ENCODE assay signal across 19 cellular contexts in the genomic region with DNA sequence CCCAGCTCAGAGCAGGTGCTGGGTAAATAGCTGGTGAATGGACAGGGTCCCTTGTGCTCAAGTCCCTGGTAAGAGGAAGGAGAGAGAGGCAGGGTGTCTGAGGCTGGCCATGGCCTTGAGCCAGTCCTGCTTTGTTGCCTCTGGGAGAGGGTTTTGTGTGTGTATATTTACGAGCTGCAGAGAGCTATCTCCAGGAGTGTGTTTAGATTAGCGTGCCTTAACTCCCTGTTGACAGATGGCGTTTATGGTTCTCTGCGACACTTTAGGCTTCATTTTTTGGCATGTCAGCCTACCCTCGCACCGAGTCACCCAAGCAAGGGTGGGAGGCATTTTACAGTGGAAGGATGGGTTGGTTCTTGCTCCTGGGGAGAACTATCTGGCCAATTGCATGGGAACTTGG. TPM values are rescaled to one million over a fixed set of nuclear protein-coding genes. Genes with fewer than 3 reads are reported as not detected.
DNase-seq lines count a peak whose midpoint lies in the region; ATAC-seq and TF ChIP-seq lines count a peak whose summit lies in the region.
"Had no signal": no experiment of that assay in that cellular context is flagged by ENCODE, and none has a peak within 500 bp of the region (broad histone marks: within the 10 kb centered on the region; RNA-seq: fewer than 3 reads in every experiment).

No MANE protein-coding gene starts in this region.

- in situ Hi-C loops in gastrocnemius medialis (cut with MboI; ENCODE audit: low sequenced_read_pairs in 4 of 4), result no loop called here

- WGBS in endodermal cell (ENCODE audit: insufficient coverage in 1 of 2, insufficient read length in 1 of 2), 2 experiments, result 91 to 97% methylated on average over 6 of the region's 6 CpGs

- no peaks in the 10 kb centered on the region for H3K36me3 Mint-ChIP-seq in endodermal cell (ENCODE audit: low read depth)
- no peaks in the 10 kb centered on the region for H3K36me3 Mint-ChIP-seq in stimulated activated effector memory CD8-positive, alpha-beta T cell treated with anti-CD3 and anti-CD28 coated beads, Interleukin-12 subunit alpha, Interleukin-12 subunit beta, amount 100 ng/mL, for 72 hours
- H3K36me3 Mint-ChIP-seq: activated naive CD4-positive, alpha-beta T cell treated with anti-CD3 and anti-CD28 coated beads, Interleukin-2, amount 50 U/mL, for 72 hours; CD8-positive, alpha-beta memory T cell; naive thymus-derived CD4-positive, alpha-beta T cell had no signal

- no peak overlapping the region for H3K9ac ChIP-seq in endodermal cell (ENCODE audit: extremely low read depth, low read length, poor library complexity, severe bottlenecking)

- peaks cover 6% of the 10 kb centered on the region for H3K4me1 Mint-ChIP-seq in endodermal cell
- no peaks in the 10 kb centered on the region for H3K4me1 Mint-ChIP-seq in stimulated activated effector memory CD8-positive, alpha-beta T cell treated with anti-CD3 and anti-CD28 coated beads, Interleukin-12 subunit alpha, Interleukin-12 subunit beta, amount 100 ng/mL, for 72 hours
- H3K4me1 Mint-ChIP-seq: CD8-positive, alpha-beta memory T cell; naive thymus-derived CD4-positive, alpha-beta T cell had no signal

- H3K4me3 ChIP-seq in endodermal cell (ENCODE audit: low read length) (no peak overlapping the region), gastrocnemius medialis (no peak overlapping the region), MG63 (no peak overlapping the region)
- H3K4me3 ChIP-seq: breast epithelium, psoas muscle, suprapubic skin had no signal

- H3K4me3 Mint-ChIP-seq in endodermal cell, result no peak overlapping the region
- no peak overlapping the region for H3K4me3 Mint-ChIP-seq in stimulated activated effector memory CD8-positive, alpha-beta T cell treated with anti-CD3 and anti-CD28 coated beads, Interleukin-12 subunit alpha, Interleukin-12 subunit beta, amount 100 ng/mL, for 72 hours
- H3K4me3 Mint-ChIP-seq: CD8-positive, alpha-beta memory T cell; naive thymus-derived CD4-positive, alpha-beta T cell had no signal

- H3K9me3 ChIP-seq in endodermal cell (ENCODE audit: control insufficient read depth, low read length) (no peaks in the 10 kb centered on the region), gastrocnemius medialis (no peaks in the 10 kb centered on the region), MG63 (no peaks in the 10 kb centered on the region)
- H3K9me3 ChIP-seq: breast epithelium, psoas muscle, suprapubic skin had no signal

- ATAC-seq in gastrocnemius medialis, result no peak
- no peak for ATAC-seq in stimulated activated effector memory CD8-positive, alpha-beta T cell treated with anti-CD3 and anti-CD28 coated beads, Interleukin-12 subunit alpha, Interleukin-12 subunit beta, amount 100 ng/mL, for 72 hours
- ATAC-seq: activated naive CD4-positive, alpha-beta T cell treated with anti-CD3 and anti-CD28 coated beads, Interleukin-2, amount 50 U/mL, for 72 hours; naive thymus-derived CD4-positive, alpha-beta T cell had no signal

- no peaks in the 10 kb centered on the region for H3K36me3 ChIP-seq in endodermal cell (ENCODE audit: control insufficient read depth, insufficient read depth, low read length)
- no peaks in the 10 kb centered on the region for H3K36me3 ChIP-seq in gastrocnemius medialis
- no peaks in the 10 kb centered on the region for H3K36me3 ChIP-seq in MG63
- H3K36me3 ChIP-seq: breast epithelium, suprapubic skin had no signal

- no peaks in the 10 kb centered on the region for H3K9me3 Mint-ChIP-seq in endodermal cell
- no peaks in the 10 kb centered on the region for H3K9me3 Mint-ChIP-seq in stimulated activated effector memory CD8-positive, alpha-beta T cell treated with anti-CD3 and anti-CD28 coated beads, Interleukin-12 subunit alpha, Interleukin-12 subunit beta, amount 100 ng/mL, for 72 hours
- H3K9me3 Mint-ChIP-seq: activated naive CD4-positive, alpha-beta T cell treated with anti-CD3 and anti-CD28 coated beads, Interleukin-2, amount 50 U/mL, for 72 hours; CD8-positive, alpha-beta memory T cell had no signal

- H3K27me3 ChIP-seq in endodermal cell (ENCODE audit: control insufficient read depth, insufficient read depth, low read length, poor library complexity, severe bottlenecking) (no peaks in the 10 kb centered on the region), gastrocnemius medialis (peaks cover 22 to 53% (median 51%) of the 10 kb centered on the region in 3 donors), MG63 (peaks cover 30% of the 10 kb centered on the region)

- H3K27me3 Mint-ChIP-seq in endodermal cell (ENCODE audit: insufficient read depth), result no peaks in the 10 kb centered on the region

- no peak for TF ChIP-seq POLR2A in gastrocnemius medialis (IDR thresholded peaks at IDR 0.05)

- no peak overlapping the region for H3K27ac Mint-ChIP-seq in endodermal cell
- H3K27ac Mint-ChIP-seq in stimulated activated effector memory CD8-positive, alpha-beta T cell treated with anti-CD3 and anti-CD28 coated beads, Interleukin-12 subunit alpha, Interleukin-12 subunit beta, amount 100 ng/mL, for 72 hours, result no peak overlapping the region
- H3K27ac Mint-ChIP-seq: activated naive CD4-positive, alpha-beta T cell treated with anti-CD3 and anti-CD28 coated beads, Interleukin-2, amount 50 U/mL, for 72 hours; naive thymus-derived CD4-positive, alpha-beta T cell had no signal

- H3K4me1 ChIP-seq in endodermal cell (ENCODE audit: control insufficient read depth, insufficient read depth, low read length), result no peaks in the 10 kb centered on the region
- H3K4me1 ChIP-seq in gastrocnemius medialis, result peaks cover under 1 to 3% of the 10 kb centered on the region in 2 donors
- H3K4me1 ChIP-seq: breast epithelium, psoas muscle had no signal

- peak; percentile 28 to 46 for DNase-seq in NCI-H2081 (lab: John Stamatoyannopoulos, UW)
- no peak for DNase-seq in NCI-H2081 treated with DMSO at 0.1 percent for 48 hours (lab: John Stamatoyannopoulos, UW)
- DNase-seq in NCI-H2171 (lab: John Stamatoyannopoulos, UW), result peak; percentile 87
- peak; percentile 27 for DNase-seq in endodermal cell
- no peak for DNase-seq in gastrocnemius medialis
- DNase-seq in AG08395 (ENCODE audit: low spot score), result no peak
- no peak for DNase-seq in MG63
- DNase-seq in stimulated activated effector memory CD8-positive, alpha-beta T cell treated with anti-CD3 and anti-CD28 coated beads, Interleukin-12 subunit alpha, Interleukin-12 subunit beta, amount 100 ng/mL, for 72 hours (ENCODE audit: low spot score in 2 of 2), result no peak
- DNase-seq: activated CD4-positive, alpha-beta T cell treated with anti-CD3 and anti-CD28 coated beads for 4 hours; activated T-cell treated with anti-CD3 and anti-CD28 coated beads, Interleukin-2, amount 50 U/mL, for 1 hour; CD8-positive, alpha-beta memory T cell; MM.1S; naive thymus-derived CD4-positive, alpha-beta T cell; T-helper 2 cell had no signal

- H3K27ac ChIP-seq in endodermal cell (ENCODE audit: low read depth, low read length) (no peak overlapping the region), gastrocnemius medialis (peak overlapping the region; percentile 31 to 62 (median 58))
- H3K27ac ChIP-seq: breast epithelium, psoas muscle, RWPE1, suprapubic skin had no signal

- intact Hi-C loops in gastrocnemius medialis (cut with DNase I; ENCODE audit: low total_unique reads), result no loop called here

- TF ChIP-seq CTCF in endodermal cell (conservative IDR thresholded peaks at IDR 0.05), result no peak
- TF ChIP-seq CTCF in gastrocnemius medialis (IDR thresholded peaks at IDR 0.05 in 4 of 5, conservative IDR thresholded peaks at IDR 0.05 in 1 of 5), result no peak

RNA-seq across cellular contexts. Expression of gene HMCN2, which starts 22.2 kb away (rescaled TPM):
- total RNA-seq in endodermal cell (1 to 10 TPM; 3.3 to 3.9 TPM), gastrocnemius medialis (1 to 10 TPM; 1.9 to 8.5 (median 7.7) TPM)
- polyA plus RNA-seq in endodermal cell (2013, experiment 1 of 2), result 0.57 TPM
- 0.33 TPM for polyA plus RNA-seq in endodermal cell (2013, experiment 2 of 2)
- total RNA-seq in MG63 (2014; rRNA removed; shearing (Covaris generic); ENCODE audit: low replicate concordance), result 0.20 TPM in 1 of 2 replicates, not detected in the other
- total RNA-seq: activated naive CD4-positive, alpha-beta T cell treated with anti-CD3 and anti-CD28 coated beads, Interleukin-2, amount 50 U/mL, for 72 hours; CD8-positive, alpha-beta memory T cell; naive thymus-derived CD4-positive, alpha-beta T cell had no signal
- polyA plus RNA-seq: CD8-positive, alpha-beta memory T cell; naive thymus-derived CD4-positive, alpha-beta T cell had no signal

Comparison
In these comparisons a context has a peak if more than half of its experiments do, and no peak if none do; other contexts are left out.
1. DNase-seq: peak in NCI-H2081 (2 of 2), NCI-H2171 (single experiment) and endodermal cell (single experiment); none in NCI-H2081 treated with DMSO at 0.1 percent for 48 hours (single experiment), gastrocnemius medialis (0 of 2), AG08395 (single experiment), MG63 (single experiment) and stimulated activated effector memory CD8-positive, alpha-beta T cell treated with anti-CD3 and anti-CD28 coated beads, Interleukin-12 subunit alpha, Interleukin-12 subunit beta, amount 100 ng/mL, for 72 hours (0 of 2).